ENCODE assay signal across 23 cellular contexts in genomic region chr13:48292650-48293049, GRCh38.
"Had no signal": no experiment of that assay in that cellular context is flagged by ENCODE, and none has a peak within 500 bp of the region (broad histone marks: within the 10 kb centered on the region; RNA-seq: fewer than 3 reads in every experiment).

No MANE protein-coding gene starts in this region.

- DNase-seq: heart right ventricle; hippocampal formation; kidney glomerular epithelial cell; left cardiac atrium; left ventricle myocardium superior; lower lobe of right lung; mammary epithelial cell; mesenchymal stem cell; naive thymus-derived CD8-positive, alpha-beta T cell; nucleus accumbens; spleen; stimulated activated CD4-positive, alpha-beta T cell treated with anti-CD3 and anti-CD28 coated beads, Interleukin-4, amount 100 ng/mL, for 24 hours; stimulated activated naive CD4-positive, alpha-beta T cell; tibial artery; uterus had no signal

- H3K36me3 ChIP-seq: heart right ventricle, lower lobe of right lung, right atrium auricular region, spleen, suprapubic skin, thoracic aorta, tibial artery, uterus had no signal

- H3K9me3 ChIP-seq: heart right ventricle, lower lobe of right lung, right atrium auricular region, spleen, suprapubic skin, thoracic aorta, tibial artery, uterus had no signal

- H3K4me3 ChIP-seq: heart right ventricle, lower lobe of right lung, right atrium auricular region, skin epidermis, spleen, suprapubic skin, thoracic aorta, tibial artery, uterus had no signal

- ATAC-seq: heart right ventricle; left cardiac atrium; left ventricle myocardium superior; lower lobe of right lung; naive thymus-derived CD8-positive, alpha-beta T cell; sciatic nerve; stimulated activated effector memory CD8-positive, alpha-beta T cell treated with anti-CD3 and anti-CD28 coated beads, Interleukin-12 subunit alpha, Interleukin-12 subunit beta, amount 100 ng/mL, for 72 hours had no signal

- H2AFZ ChIP-seq: parathyroid adenoma had no signal

- H3K79me2 ChIP-seq: parathyroid adenoma had no signal

- FAIRE-seq: keratinocyte had no signal

- H3K4me1 ChIP-seq: lower lobe of right lung, parathyroid adenoma, right atrium auricular region, suprapubic skin, tibial artery, uterus had no signal

- H3K27me3 ChIP-seq: heart right ventricle, right atrium auricular region, spleen, suprapubic skin, tibial artery, uterus had no signal

- H3K9ac ChIP-seq: parathyroid adenoma had no signal

- H3K27ac ChIP-seq: heart right ventricle, lower lobe of right lung, parathyroid adenoma, right atrium auricular region, skin epidermis, spleen, suprapubic skin, thoracic aorta, tibial artery, uterus had no signal
